In the genomic region with DNA sequence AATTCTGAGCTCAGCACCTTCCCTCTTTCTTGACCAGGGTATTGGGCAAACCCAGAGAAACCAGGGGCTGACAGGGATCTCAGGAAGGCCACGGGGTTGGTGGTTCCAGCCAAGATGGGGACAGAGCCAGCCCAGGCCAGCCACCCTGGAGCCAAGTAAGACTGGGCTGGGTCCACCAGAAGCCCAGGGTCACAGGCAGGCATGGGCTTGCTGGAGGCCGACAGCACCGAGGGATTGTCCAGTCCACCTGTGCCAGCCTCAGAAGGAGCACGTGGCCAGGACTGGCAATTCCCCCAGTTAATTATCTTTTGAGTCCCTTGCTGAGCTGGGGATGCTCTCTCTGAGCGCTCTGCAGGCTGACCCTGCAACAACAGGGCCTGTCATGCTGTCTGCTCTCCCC, we compare ENCODE assay signal across 17 cellular contexts.
"Had no signal": no experiment of that assay in that cellular context is flagged by ENCODE, and none has a peak within 500 bp of the region (broad histone marks: within the 10 kb centered on the region; RNA-seq: fewer than 3 reads in every experiment).

No MANE protein-coding gene starts in this region.

- H3K4me3 Mint-ChIP-seq: activated CD4-positive, alpha-beta memory T cell treated with anti-CD3 and anti-CD28 coated beads, Interleukin-2, amount 10 ng/mL, durations not matched to agents 7 days and 5 days; activated CD4-positive, alpha-beta T cell treated with anti-CD3 and anti-CD28 coated beads for 36 hours; activated naive CD8-positive, alpha-beta T cell treated with anti-CD3 and anti-CD28 coated beads for 36 hours; dendritic cell treated with granulocyte-macrophage colony-stimulating factor and Interleukin-4, amounts not matched to agents 40 ng/mL and 50 ng/mL, for 4 days; endodermal cell; neural crest cell; T-cell had no signal

- H3K4me1 Mint-ChIP-seq: activated CD4-positive, alpha-beta T cell treated with anti-CD3 and anti-CD28 coated beads for 36 hours; activated naive CD8-positive, alpha-beta T cell treated with anti-CD3 and anti-CD28 coated beads for 36 hours; T-cell had no signal

- H2AFZ ChIP-seq: parathyroid adenoma had no signal

- ATAC-seq: activated CD4-positive, alpha-beta T cell treated with anti-CD3 and anti-CD28 coated beads for 36 hours; esophagus mucosa; T-cell had no signal

- H3K9me3 ChIP-seq: ascending aorta, SJCRH30, transverse colon had no signal

- H3K9ac ChIP-seq: parathyroid adenoma had no signal

- H3K27ac Mint-ChIP-seq: activated CD4-positive, alpha-beta memory T cell treated with anti-CD3 and anti-CD28 coated beads, Interleukin-2, amount 10 ng/mL, durations not matched to agents 7 days and 5 days; activated CD4-positive, alpha-beta T cell treated with anti-CD3 and anti-CD28 coated beads for 36 hours; activated naive CD8-positive, alpha-beta T cell treated with anti-CD3 and anti-CD28 coated beads for 36 hours; dendritic cell treated with granulocyte-macrophage colony-stimulating factor and Interleukin-4, amounts not matched to agents 40 ng/mL and 50 ng/mL, for 4 days; T-cell had no signal

- H3K27ac ChIP-seq: ascending aorta, parathyroid adenoma, SJCRH30, transverse colon, VCaP had no signal

- H3K9me3 Mint-ChIP-seq: activated CD4-positive, alpha-beta memory T cell treated with anti-CD3 and anti-CD28 coated beads, Interleukin-2, amount 10 ng/mL, durations not matched to agents 7 days and 5 days; activated naive CD8-positive, alpha-beta T cell treated with anti-CD3 and anti-CD28 coated beads for 36 hours; dendritic cell treated with granulocyte-macrophage colony-stimulating factor and Interleukin-4, amounts not matched to agents 40 ng/mL and 50 ng/mL, for 4 days; neural crest cell; T-cell had no signal

- H3K27me3 Mint-ChIP-seq: activated CD4-positive, alpha-beta memory T cell treated with anti-CD3 and anti-CD28 coated beads, Interleukin-2, amount 10 ng/mL, durations not matched to agents 7 days and 5 days; activated CD4-positive, alpha-beta T cell treated with anti-CD3 and anti-CD28 coated beads for 36 hours; activated naive CD8-positive, alpha-beta T cell treated with anti-CD3 and anti-CD28 coated beads for 36 hours; dendritic cell treated with granulocyte-macrophage colony-stimulating factor and Interleukin-4, amounts not matched to agents 40 ng/mL and 50 ng/mL, for 4 days; T-cell had no signal

- H3K27me3 ChIP-seq: ascending aorta, SJCRH30, transverse colon had no signal

- H3K4me1 ChIP-seq: SJCRH30 had no signal

- H3K4me3 ChIP-seq: ascending aorta, SJCRH30, transverse colon had no signal

- DNase-seq: activated CD4-positive, alpha-beta memory T cell treated with anti-CD3 and anti-CD28 coated beads, Interleukin-2, amount 10 ng/mL, durations not matched to agents 7 days and 5 days; activated CD4-positive, alpha-beta T cell treated with anti-CD3 and anti-CD28 coated beads for 36 hours; activated gamma-delta T cell treated with Interleukin-2 at 50 U/mL for 16 hours; activated naive CD8-positive, alpha-beta T cell treated with anti-CD3 and anti-CD28 coated beads for 36 hours; activated T-cell treated with anti-CD3 and anti-CD28 coated beads, Interleukin-2, amount 50 U/mL, for 48 hours; endodermal cell; SJCRH30; small intestine; T-cell; T1000; transverse colon had no signal
